In genomic region chr3:181329024-181329423, GRCh38 we compare ENCODE assay signal across 19 cellular contexts.
A peak's percentile ranks its signal among the peaks of the same experiment; 100 is the strongest.
DNase-seq lines count a peak whose midpoint lies in the region; ATAC-seq and TF ChIP-seq lines count a peak whose summit lies in the region.
"Had no signal": no experiment of that assay in that cellular context is flagged by ENCODE, and none has a peak within 500 bp of the region (broad histone marks: within the 10 kb centered on the region; RNA-seq: fewer than 3 reads in every experiment).

No MANE protein-coding gene starts in this region.

- WGBS in thyroid gland, 2 donors: 86 to 87% methylated on average over 2 of the region's 2 CpGs

- DNase-seq in DMS53 (lab: John Stamatoyannopoulos, UW): peak; percentile 56
- DNase-seq in NCI-H128 (lab: John Stamatoyannopoulos, UW; ENCODE audit: unreplicated experiment): peak; percentile 27
- peak; percentile 13 for DNase-seq in NCI-H2196 treated with DMSO at 0.1 percent for 48 hours (lab: John Stamatoyannopoulos, UW; ENCODE audit: unreplicated experiment)
- DNase-seq in dorsolateral prefrontal cortex: no peak
- DNase-seq in Kasumi-1 (lab: John Stamatoyannopoulos, UW): no peak
- DNase-seq in activated gamma-delta T cell (lab: John Stamatoyannopoulos, UW): no peak
- no peak for DNase-seq in thyroid gland
- DNase-seq: activated CD4-positive, alpha-beta T cell treated with anti-CD3 and anti-CD28 coated beads for 36 hours; activated naive CD8-positive, alpha-beta T cell treated with anti-CD3 and anti-CD28 coated beads, Interleukin-2, amount 10 ng/mL, durations not matched to agents 7 days and 5 days; CD4-positive, CD25-positive, alpha-beta regulatory T cell; DND-41; endodermal cell; KBM-7; left ventricle myocardium inferior; NCI-H1694 treated with DMSO at 0.1 percent for 48 hours had no signal

- H3K27ac ChIP-seq in dorsolateral prefrontal cortex (peak overlapping the region in 36 of 59 donors; percentile 1 to 79 (median 52)), thyroid gland (no peak overlapping the region)
- H3K27ac ChIP-seq: left ventricle myocardium inferior, neutrophil, RWPE1, suprapubic skin had no signal

- no peak for TF ChIP-seq POLR2A in thyroid gland (IDR thresholded peaks at IDR 0.05)

- TF ChIP-seq CTCF in dorsolateral prefrontal cortex (IDR thresholded peaks at IDR 0.05 in 54 of 56, conservative IDR thresholded peaks at IDR 0.05 in 2 of 56; ENCODE audit: low read depth in 1 of 56, partially characterized antibody in 56 of 56): no peak
- no peak for TF ChIP-seq CTCF in thyroid gland (IDR thresholded peaks at IDR 0.05)

- H3K27me3 ChIP-seq in dorsolateral prefrontal cortex (no peaks in the 10 kb centered on the region), thyroid gland (no peaks in the 10 kb centered on the region)
- H3K27me3 ChIP-seq: neutrophil, suprapubic skin had no signal

- peaks cover 0 to 12% of the 10 kb centered on the region in 2 donors for H3K4me1 ChIP-seq in thyroid gland
- H3K4me1 ChIP-seq: left ventricle myocardium inferior, suprapubic skin had no signal

- H3K9me3 ChIP-seq in thyroid gland: no peaks in the 10 kb centered on the region
- H3K9me3 ChIP-seq: left ventricle myocardium inferior, neutrophil, suprapubic skin had no signal

- peak overlapping the region in 31 of 59 donors; percentile 0 to 52 (median 16) for H3K4me3 ChIP-seq in dorsolateral prefrontal cortex
- no peak overlapping the region for H3K4me3 ChIP-seq in thyroid gland (replicated peaks in 1 of 3)
- H3K4me3 ChIP-seq: left ventricle myocardium inferior, suprapubic skin had no signal

- H3K36me3 ChIP-seq in thyroid gland: no peaks in the 10 kb centered on the region
- H3K36me3 ChIP-seq: left ventricle myocardium inferior, neutrophil, suprapubic skin had no signal

- ATAC-seq in HG03439 (IDR thresholded peaks at IDR 0.05; ENCODE audit: unreplicated experiment): no peak
- ATAC-seq: activated CD4-positive, alpha-beta T cell treated with anti-CD3 and anti-CD28 coated beads for 36 hours had no signal

- intact Hi-C loops in dorsolateral prefrontal cortex (cut with DNase I) (loop anchor here (5.0 to 10.0 kb wide), 5 partner anchors 123 to 926 kb away; no protein-coding TSS in a partner anchor), thyroid gland (cut with DNase I) (no loop called here)

Comparison
In these comparisons a context has a peak if more than half of its experiments do, and no peak if none do; other contexts are left out.
1. DNase-seq: peak in DMS53 (single experiment), NCI-H128 (single experiment) and NCI-H2196 treated with DMSO at 0.1 percent for 48 hours (single experiment); none in dorsolateral prefrontal cortex (0 of 10), Kasumi-1 (0 of 2), activated gamma-delta T cell (single experiment) and thyroid gland (0 of 2).
2. H3K27ac ChIP-seq: peak in dorsolateral prefrontal cortex (36 of 59); none in thyroid gland (0 of 3).
3. H3K4me3 ChIP-seq: peak in dorsolateral prefrontal cortex (31 of 59); none in thyroid gland (0 of 3).